ENCODE assay signal across 3 cellular contexts in the genomic region with DNA sequence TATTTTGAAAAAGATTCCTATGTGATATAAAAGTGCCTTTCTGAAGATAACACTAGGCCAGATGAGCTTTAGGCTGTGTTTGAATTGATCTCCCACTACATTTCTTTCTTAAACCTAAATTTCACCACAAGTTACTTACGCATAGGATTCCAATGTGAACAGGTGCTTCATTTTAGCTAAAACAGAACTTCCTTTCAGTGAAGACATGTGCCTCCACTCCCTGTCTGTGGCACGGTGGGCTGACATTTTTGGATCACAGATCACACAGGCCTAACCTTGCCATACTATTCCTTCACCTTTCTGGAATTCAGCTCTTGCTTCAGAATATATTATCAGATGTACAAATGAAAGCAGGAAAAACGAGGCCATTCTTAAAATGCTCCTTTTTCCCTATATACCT.
"Had no signal": no experiment of that assay in that cellular context is flagged by ENCODE, and none has a peak within 500 bp of the region (broad histone marks: within the 10 kb centered on the region; RNA-seq: fewer than 3 reads in every experiment).

No MANE protein-coding gene starts in this region.

- ATAC-seq: GM12878 had no signal

- H3K4me3 ChIP-seq: GM12878 had no signal

- DNase-seq: GDM1, GF-D8 had no signal
